In the genomic region with DNA sequence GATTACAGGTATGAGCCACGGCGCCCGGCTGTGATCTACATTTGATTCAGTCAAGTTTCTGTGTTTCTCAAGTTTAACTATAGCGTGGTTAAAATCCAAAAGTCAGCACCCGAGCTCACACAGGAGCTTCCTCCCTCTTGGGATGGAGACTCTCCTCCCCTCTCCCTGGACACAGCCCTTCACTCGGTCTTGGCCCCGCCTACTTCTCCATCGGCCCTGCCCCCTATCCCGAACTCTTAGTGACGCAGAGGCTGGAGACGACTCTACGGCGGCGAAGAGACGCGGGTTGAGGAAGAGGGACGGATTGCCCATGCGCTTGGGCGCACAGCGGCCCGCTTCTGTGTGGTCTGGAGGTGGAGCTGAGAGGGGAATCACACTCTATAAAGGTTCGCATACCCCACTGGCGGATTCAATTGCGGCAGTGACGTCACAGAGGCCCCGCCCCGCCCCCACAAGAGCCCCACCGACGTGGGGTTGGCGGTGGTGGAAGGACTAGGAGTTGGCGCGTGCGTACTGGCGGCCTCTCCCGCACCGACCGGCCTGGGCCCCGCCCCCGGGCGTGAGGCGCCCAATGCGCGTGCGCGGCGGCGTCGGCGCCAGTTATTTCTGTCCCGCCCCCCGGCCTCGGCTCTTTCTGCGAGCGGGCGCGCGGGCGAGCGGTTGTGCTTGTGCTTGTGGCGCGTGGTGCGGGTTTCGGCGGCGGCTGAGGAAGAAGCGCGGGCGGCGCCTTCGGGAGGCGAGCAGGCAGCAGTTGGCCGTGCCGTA, we compare ENCODE assay signal across 8 cellular contexts. TPM values are rescaled to one million over a fixed set of nuclear protein-coding genes. Genes with fewer than 3 reads are reported as not detected.
DNase-seq lines count a peak whose midpoint lies in the region; ATAC-seq, FAIRE-seq and TF ChIP-seq lines count a peak whose summit lies in the region.

Gene TRIM28 (plus strand): TSS at position 239 of the 765 bp plus-strand sequence. CDS start 694 bp downstream, outside the sequence.

- H3K27ac Mint-ChIP-seq in activated CD8-positive, alpha-beta T cell treated with anti-CD3 and anti-CD28 coated beads, Interleukin-2, amount 10 ng/mL, durations not matched to agents 7 days and 5 days, result peak within 1 kb of the TSS; percentile 96

- H3K36me3 Mint-ChIP-seq in activated CD8-positive, alpha-beta T cell treated with anti-CD3 and anti-CD28 coated beads, Interleukin-2, amount 10 ng/mL, durations not matched to agents 7 days and 5 days (ENCODE audit: low read depth), result peaks cover 41% of the 10 kb centered on the region

- peak; percentile 94 for DNase-seq in BE2C
- DNase-seq in HS-5 (ENCODE audit: low read depth), result peak; percentile 79
- peak; percentile 100 for DNase-seq in activated CD8-positive, alpha-beta T cell treated with anti-CD3 and anti-CD28 coated beads, Interleukin-2, amount 10 ng/mL, durations not matched to agents 7 days and 5 days
- DNase-seq in mucosa of gallbladder (ENCODE audit: low spot score), result peak; percentile 99
- DNase-seq in stimulated activated CD8-positive, alpha-beta memory T cell treated with anti-CD3 and anti-CD28 coated beads, Interleukin-4, amount 100 ng/mL, for 48 hours, result peak; percentile 100
- DNase-seq in AML-193 (lab: John Stamatoyannopoulos, UW), result no peak

- FAIRE-seq in endometrium (lab: Jason Lieb, UNC), result peak; percentile 94

- H3K9me3 Mint-ChIP-seq in activated CD8-positive, alpha-beta T cell treated with anti-CD3 and anti-CD28 coated beads, Interleukin-2, amount 10 ng/mL, durations not matched to agents 7 days and 5 days (ENCODE audit: insufficient read depth), result no peaks in the 10 kb centered on the region

- peak within 1 kb of the TSS; percentile 79 for H3K4me3 ChIP-seq in BE2C (ENCODE audit: low read depth, low read length)

- peak within 1 kb of the TSS; percentile 97 for H3K4me3 Mint-ChIP-seq in activated CD8-positive, alpha-beta T cell treated with anti-CD3 and anti-CD28 coated beads, Interleukin-2, amount 10 ng/mL, durations not matched to agents 7 days and 5 days

- H3K27me3 Mint-ChIP-seq in activated CD8-positive, alpha-beta T cell treated with anti-CD3 and anti-CD28 coated beads, Interleukin-2, amount 10 ng/mL, durations not matched to agents 7 days and 5 days (ENCODE audit: low read depth), result peaks cover 18% of the 10 kb centered on the region

- H3K9me3 ChIP-seq in BE2C, result no peaks in the 10 kb centered on the region

- H3K4me1 ChIP-seq in BE2C, result no peaks in the 10 kb centered on the region

- POLR2A ChIA-PET in activated CD8-positive, alpha-beta T cell treated with anti-CD3 and anti-CD28 coated beads, Interleukin-2, amount 10 ng/mL, durations not matched to agents 7 days and 5 days (lab: Charles Lee), result interaction anchor here (0.7 to 3.6 kb wide), 13 partner anchors 10 to 196 kb away, joined by 3 to 51 read pairs (median 4); partner anchors contain the start of genes CHMP2A, RPS5 and ZBTB45

- TF ChIP-seq CTCF in BE2C (IDR thresholded peaks at IDR 0.05; ENCODE audit: low read depth, low read length), result no peak

- H3K27me3 ChIP-seq in BE2C, result peaks cover 6% of the 10 kb centered on the region

- peaks cover 32% of the 10 kb centered on the region for H3K36me3 ChIP-seq in BE2C

- H3K4me1 Mint-ChIP-seq in activated CD8-positive, alpha-beta T cell treated with anti-CD3 and anti-CD28 coated beads, Interleukin-2, amount 10 ng/mL, durations not matched to agents 7 days and 5 days (ENCODE audit: low read depth), result peaks cover 35% of the 10 kb centered on the region

- ATAC-seq in GM19467 (IDR thresholded peaks at IDR 0.05; ENCODE audit: unreplicated experiment), result peak; percentile 77
- peak; percentile 94 for ATAC-seq in activated CD8-positive, alpha-beta T cell treated with anti-CD3 and anti-CD28 coated beads, Interleukin-2, amount 10 ng/mL, durations not matched to agents 7 days and 5 days

- CTCF ChIA-PET in activated CD8-positive, alpha-beta T cell treated with anti-CD3 and anti-CD28 coated beads, Interleukin-2, amount 10 ng/mL, durations not matched to agents 7 days and 5 days (lab: Charles Lee), result interaction anchor here (0.9 to 4.4 kb wide), 6 partner anchors 11 to 37 kb away, joined by 3 to 39 read pairs (median 6); partner anchors contain the start of genes CHMP2A and ZBTB45

RNA-seq across cellular contexts. Expression of gene TRIM28, which starts in this region (rescaled TPM):
- 511 TPM for polyA plus RNA-seq in BE2C (2012; ENCODE audit: insufficient read depth, insufficient read length, low read depth)
- total RNA-seq in activated CD8-positive, alpha-beta T cell treated with anti-CD3 and anti-CD28 coated beads, Interleukin-2, amount 10 ng/mL, durations not matched to agents 7 days and 5 days, result 100 to 1,000 TPM; 476 to 528 TPM
- total RNA-seq in mucosa of gallbladder, result 286 TPM

Comparison
In these comparisons a context has a peak if more than half of its experiments do, and no peak if none do; other contexts are left out.
1. DNase-seq: peak in BE2C (single experiment), HS-5 (single experiment), activated CD8-positive, alpha-beta T cell treated with anti-CD3 and anti-CD28 coated beads, Interleukin-2, amount 10 ng/mL, durations not matched to agents 7 days and 5 days (single experiment), mucosa of gallbladder (single experiment) and stimulated activated CD8-positive, alpha-beta memory T cell treated with anti-CD3 and anti-CD28 coated beads, Interleukin-4, amount 100 ng/mL, for 48 hours (single experiment); none in AML-193 (0 of 2).